Comparison of ENCODE assay signal across 1 cellular context in the genomic region with DNA sequence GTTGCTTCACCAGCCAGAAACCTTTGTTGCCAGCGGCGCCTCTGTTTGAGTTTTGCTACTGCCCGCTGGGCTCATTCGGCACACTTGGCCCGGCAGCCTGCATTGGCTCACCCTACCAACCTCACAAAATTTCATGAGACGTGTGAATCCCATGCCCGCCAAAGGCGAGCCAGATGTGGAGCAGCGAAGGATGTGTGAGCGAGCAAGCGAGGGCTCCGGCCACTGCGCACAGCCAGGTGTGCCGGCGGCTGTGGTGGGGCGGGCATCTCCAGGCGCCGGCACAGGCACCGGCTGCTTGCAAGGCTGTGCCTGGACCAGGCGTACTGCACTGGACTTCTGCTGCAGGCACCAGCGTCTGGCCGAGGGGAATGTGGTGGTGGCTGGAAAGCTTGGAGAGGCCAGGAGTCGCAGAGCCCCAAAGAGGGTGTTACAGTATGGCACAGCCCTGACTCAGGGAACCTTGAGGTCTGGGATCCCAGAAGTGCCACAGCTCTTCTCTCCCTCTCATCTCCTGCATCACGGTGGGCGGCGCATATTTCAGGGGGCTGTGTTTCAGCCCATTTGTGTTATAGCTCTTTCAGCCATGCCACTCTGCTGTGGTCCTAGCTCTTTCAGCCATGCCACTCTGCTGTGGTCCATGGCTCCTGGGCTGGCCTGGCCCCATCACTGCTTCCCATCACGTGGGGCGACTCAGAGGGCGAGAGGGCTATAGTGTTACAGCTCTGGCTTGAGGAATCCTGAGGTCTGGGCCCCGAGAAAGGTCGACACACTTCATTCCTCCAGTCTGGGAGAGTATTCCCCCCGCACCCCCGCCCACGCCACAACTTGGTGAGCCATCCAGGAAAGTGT.
TF ChIP-seq lines count a peak whose summit lies in the region.

No MANE protein-coding gene starts in this region.

TF ChIP-seq in SK-N-SH, 30 proteins besides CTCF, POLR2A, EP300 and RAD21 (continued from another document):
- TF ChIP-seq, protein P1, sequence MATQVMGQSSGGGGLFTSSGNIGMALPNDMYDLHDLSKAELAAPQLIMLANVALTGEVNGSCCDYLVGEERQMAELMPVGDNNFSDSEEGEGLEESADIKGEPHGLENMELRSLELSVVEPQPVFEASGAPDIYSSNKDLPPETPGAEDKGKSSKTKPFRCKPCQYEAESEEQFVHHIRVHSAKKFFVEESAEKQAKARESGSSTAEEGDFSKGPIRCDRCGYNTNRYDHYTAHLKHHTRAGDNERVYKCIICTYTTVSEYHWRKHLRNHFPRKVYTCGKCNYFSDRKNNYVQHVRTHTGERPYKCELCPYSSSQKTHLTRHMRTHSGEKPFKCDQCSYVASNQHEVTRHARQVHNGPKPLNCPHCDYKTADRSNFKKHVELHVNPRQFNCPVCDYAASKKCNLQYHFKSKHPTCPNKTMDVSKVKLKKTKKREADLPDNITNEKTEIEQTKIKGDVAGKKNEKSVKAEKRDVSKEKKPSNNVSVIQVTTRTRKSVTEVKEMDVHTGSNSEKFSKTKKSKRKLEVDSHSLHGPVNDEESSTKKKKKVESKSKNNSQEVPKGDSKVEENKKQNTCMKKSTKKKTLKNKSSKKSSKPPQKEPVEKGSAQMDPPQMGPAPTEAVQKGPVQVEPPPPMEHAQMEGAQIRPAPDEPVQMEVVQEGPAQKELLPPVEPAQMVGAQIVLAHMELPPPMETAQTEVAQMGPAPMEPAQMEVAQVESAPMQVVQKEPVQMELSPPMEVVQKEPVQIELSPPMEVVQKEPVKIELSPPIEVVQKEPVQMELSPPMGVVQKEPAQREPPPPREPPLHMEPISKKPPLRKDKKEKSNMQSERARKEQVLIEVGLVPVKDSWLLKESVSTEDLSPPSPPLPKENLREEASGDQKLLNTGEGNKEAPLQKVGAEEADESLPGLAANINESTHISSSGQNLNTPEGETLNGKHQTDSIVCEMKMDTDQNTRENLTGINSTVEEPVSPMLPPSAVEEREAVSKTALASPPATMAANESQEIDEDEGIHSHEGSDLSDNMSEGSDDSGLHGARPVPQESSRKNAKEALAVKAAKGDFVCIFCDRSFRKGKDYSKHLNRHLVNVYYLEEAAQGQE (IDR thresholded peaks at IDR 0.05; ENCODE audit: low read depth, low read length), result no peak
- no peak for TF ChIP-seq GATA2 (CRISPR knock-in tag; IDR thresholded peaks at IDR 0.05)
- TF ChIP-seq MXI1 (IDR thresholded peaks at IDR 0.05; ENCODE audit: low read depth, low read length), result no peak
- no peak for TF ChIP-seq TAF1 (IDR thresholded peaks at IDR 0.05; ENCODE audit: borderline replicate concordance, low read depth, low read length)
